In the genomic region with DNA sequence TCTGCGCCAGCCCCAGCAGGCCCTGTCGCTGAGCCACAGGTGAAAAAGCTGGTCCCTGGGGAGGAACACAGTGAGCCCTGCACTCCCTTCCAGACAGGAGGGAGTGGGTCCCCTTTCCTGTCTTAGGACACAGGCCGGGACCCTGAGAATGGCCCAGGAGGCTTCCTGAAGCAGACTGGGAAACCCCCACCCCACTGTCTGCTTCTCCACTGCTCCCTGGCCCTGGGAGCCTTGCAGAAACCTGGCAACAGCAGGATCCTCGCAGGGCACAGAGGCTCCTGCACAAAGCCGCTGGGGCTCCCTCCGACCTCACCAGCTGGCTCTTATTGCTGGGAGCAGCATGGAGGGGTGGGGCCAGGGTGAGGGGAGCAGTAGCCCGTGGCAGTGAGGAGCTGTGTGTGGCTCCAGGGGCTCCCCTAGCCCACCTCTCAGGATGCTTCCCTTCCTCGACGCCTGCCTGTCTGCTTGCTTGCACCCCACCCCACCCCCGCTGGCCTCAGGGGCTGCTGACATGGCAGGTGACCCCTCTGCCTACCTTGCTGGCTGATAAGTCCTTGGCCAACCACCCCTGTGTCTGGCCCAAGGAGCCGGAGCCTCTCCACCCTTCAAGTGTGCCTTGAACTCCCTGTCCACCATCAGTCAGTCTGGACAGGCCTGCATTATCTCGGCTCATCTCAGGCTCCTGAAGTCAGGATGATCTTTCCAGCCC, we compare ENCODE assay signal across 13 cellular contexts.
DNase-seq lines count a peak whose midpoint lies in the region; ATAC-seq and TF ChIP-seq lines count a peak whose summit lies in the region.
"Had no signal": no experiment of that assay in that cellular context is flagged by ENCODE, and none has a peak within 500 bp of the region (broad histone marks: within the 10 kb centered on the region; RNA-seq: fewer than 3 reads in every experiment).

No MANE protein-coding gene starts in this region.

- peaks cover 23% of the 10 kb centered on the region for H3K4me1 Mint-ChIP-seq in activated CD8-positive, alpha-beta T cell treated with anti-CD3 and anti-CD28 coated beads, Interleukin-2, amount 10 ng/mL, durations not matched to agents 7 days and 5 days (ENCODE audit: low read depth)
- H3K4me1 Mint-ChIP-seq in activated CD8-positive, alpha-beta T cell treated with anti-CD3 and anti-CD28 coated beads for 36 hours (ENCODE audit: low read depth): peaks cover 14% of the 10 kb centered on the region

- no peak overlapping the region for H3K27ac ChIP-seq in colonic mucosa

- H3K4me3 ChIP-seq in colonic mucosa: no peak overlapping the region
- H3K4me3 ChIP-seq: K562 had no signal

- H3K36me3 ChIP-seq in colonic mucosa: no peaks in the 10 kb centered on the region

- H3K9ac ChIP-seq in colonic mucosa (ENCODE audit: low read depth in 2 of 2, low read length in 2 of 2): no peak overlapping the region

- no peak overlapping the region for H3K4me3 Mint-ChIP-seq in activated CD8-positive, alpha-beta T cell treated with anti-CD3 and anti-CD28 coated beads, Interleukin-2, amount 10 ng/mL, durations not matched to agents 7 days and 5 days
- no peak overlapping the region for H3K4me3 Mint-ChIP-seq in activated CD8-positive, alpha-beta T cell treated with anti-CD3 and anti-CD28 coated beads for 36 hours
- H3K4me3 Mint-ChIP-seq: naive thymus-derived CD8-positive, alpha-beta T cell; stimulated activated naive CD8-positive, alpha-beta T cell treated with anti-CD3 and anti-CD28 coated beads, Interleukin-15, amount 100 ng/mL, for 72 hours had no signal

- TF ChIP-seq CTCF in activated CD8-positive, alpha-beta T cell treated with anti-CD3 and anti-CD28 coated beads for 36 hours (IDR thresholded peaks at IDR 0.05): no peak
- TF ChIP-seq CTCF in colonic mucosa (IDR thresholded peaks at IDR 0.05) (no peak), GM20000 (IDR thresholded peaks at IDR 0.05; ENCODE audit: extremely low read depth, missing control alignments) (no peak)

- H3K9me3 ChIP-seq in colonic mucosa: no peaks in the 10 kb centered on the region

- H3K36me3 Mint-ChIP-seq in activated CD8-positive, alpha-beta T cell treated with anti-CD3 and anti-CD28 coated beads, Interleukin-2, amount 10 ng/mL, durations not matched to agents 7 days and 5 days (ENCODE audit: low read depth): no peaks in the 10 kb centered on the region
- H3K36me3 Mint-ChIP-seq in activated CD8-positive, alpha-beta T cell treated with anti-CD3 and anti-CD28 coated beads for 36 hours (ENCODE audit: low read depth): no peaks in the 10 kb centered on the region

- DNase-seq in activated CD8-positive, alpha-beta T cell treated with anti-CD3 and anti-CD28 coated beads, Interleukin-2, amount 10 ng/mL, durations not matched to agents 7 days and 5 days: peak; percentile 13
- no peak for DNase-seq in activated CD8-positive, alpha-beta T cell treated with anti-CD3 and anti-CD28 coated beads for 36 hours
- DNase-seq in NCI-H1092 (lab: John Stamatoyannopoulos, UW): peak; percentile 53
- peak; percentile 15 for DNase-seq in colonic mucosa
- peak; percentile 44 for DNase-seq in posterior vena cava (ENCODE audit: low spot score)
- no peak for DNase-seq in GM20000 (ENCODE audit: low spot score)
- DNase-seq in Kasumi-1 (lab: John Stamatoyannopoulos, UW): no peak
- no peak for DNase-seq in NCI-H526 treated with DMSO at 0.1 percent for 48 hours (lab: John Stamatoyannopoulos, UW)
- DNase-seq: anterior cingulate cortex, NCI-H446 had no signal

- no peak for ATAC-seq in activated CD8-positive, alpha-beta T cell treated with anti-CD3 and anti-CD28 coated beads, Interleukin-2, amount 10 ng/mL, durations not matched to agents 7 days and 5 days
- no peak for ATAC-seq in activated CD8-positive, alpha-beta T cell treated with anti-CD3 and anti-CD28 coated beads for 36 hours
- ATAC-seq: K562; naive thymus-derived CD8-positive, alpha-beta T cell had no signal

- no peaks in the 10 kb centered on the region for H3K27me3 ChIP-seq in colonic mucosa

- H3K27me3 Mint-ChIP-seq in activated CD8-positive, alpha-beta T cell treated with anti-CD3 and anti-CD28 coated beads, Interleukin-2, amount 10 ng/mL, durations not matched to agents 7 days and 5 days (ENCODE audit: low read depth): peaks cover 12% of the 10 kb centered on the region
- no peaks in the 10 kb centered on the region for H3K27me3 Mint-ChIP-seq in activated CD8-positive, alpha-beta T cell treated with anti-CD3 and anti-CD28 coated beads for 36 hours
- H3K27me3 Mint-ChIP-seq: naive thymus-derived CD8-positive, alpha-beta T cell; stimulated activated naive CD8-positive, alpha-beta T cell treated with anti-CD3 and anti-CD28 coated beads, Interleukin-15, amount 100 ng/mL, for 72 hours had no signal

- no peaks in the 10 kb centered on the region for H3K9me3 Mint-ChIP-seq in activated CD8-positive, alpha-beta T cell treated with anti-CD3 and anti-CD28 coated beads, Interleukin-2, amount 10 ng/mL, durations not matched to agents 7 days and 5 days (ENCODE audit: insufficient read depth)
- H3K9me3 Mint-ChIP-seq in activated CD8-positive, alpha-beta T cell treated with anti-CD3 and anti-CD28 coated beads for 36 hours: no peaks in the 10 kb centered on the region
- H3K9me3 Mint-ChIP-seq: naive thymus-derived CD8-positive, alpha-beta T cell; stimulated activated naive CD8-positive, alpha-beta T cell treated with anti-CD3 and anti-CD28 coated beads, Interleukin-15, amount 100 ng/mL, for 72 hours had no signal

- CTCF ChIA-PET in activated CD8-positive, alpha-beta T cell treated with anti-CD3 and anti-CD28 coated beads, Interleukin-2, amount 10 ng/mL, durations not matched to agents 7 days and 5 days (lab: Charles Lee): no interaction called here
- CTCF ChIA-PET in activated CD8-positive, alpha-beta T cell treated with anti-CD3 and anti-CD28 coated beads for 36 hours (lab: Charles Lee): no interaction called here

- no peaks in the 10 kb centered on the region for H3K4me1 ChIP-seq in colonic mucosa

- POLR2A ChIA-PET in activated CD8-positive, alpha-beta T cell treated with anti-CD3 and anti-CD28 coated beads, Interleukin-2, amount 10 ng/mL, durations not matched to agents 7 days and 5 days (lab: Charles Lee): no interaction called here
- POLR2A ChIA-PET in activated CD8-positive, alpha-beta T cell treated with anti-CD3 and anti-CD28 coated beads for 36 hours (lab: Charles Lee): interaction anchor here (0.6 to 1.0 kb wide), 2 partner anchors 12 to 266 kb away, joined by 3 read pairs; no protein-coding TSS in a partner anchor

- no peak overlapping the region for H3K27ac Mint-ChIP-seq in activated CD8-positive, alpha-beta T cell treated with anti-CD3 and anti-CD28 coated beads, Interleukin-2, amount 10 ng/mL, durations not matched to agents 7 days and 5 days
- H3K27ac Mint-ChIP-seq in activated CD8-positive, alpha-beta T cell treated with anti-CD3 and anti-CD28 coated beads for 36 hours: no peak overlapping the region

- intact Hi-C loops in activated CD8-positive, alpha-beta T cell treated with anti-CD3 and anti-CD28 coated beads for 36 hours (cut with micrococcal nuclease): no loop called here
- intact Hi-C loops in colonic mucosa (cut with DNase I): no loop called here
- intact Hi-C loops in posterior vena cava (cut with DNase I): no loop called here

Comparison
In these comparisons a context has a peak if more than half of its experiments do, and no peak if none do; other contexts are left out.
1. DNase-seq: peak in activated CD8-positive, alpha-beta T cell treated with anti-CD3 and anti-CD28 coated beads, Interleukin-2, amount 10 ng/mL, durations not matched to agents 7 days and 5 days (single experiment), NCI-H1092 (single experiment), colonic mucosa (single experiment) and posterior vena cava (single experiment); none in activated CD8-positive, alpha-beta T cell treated with anti-CD3 and anti-CD28 coated beads for 36 hours (single experiment), GM20000 (single experiment), Kasumi-1 (0 of 2) and NCI-H526 treated with DMSO at 0.1 percent for 48 hours (single experiment).